ENCODE assay signal across 16 cellular contexts in the genomic region with DNA sequence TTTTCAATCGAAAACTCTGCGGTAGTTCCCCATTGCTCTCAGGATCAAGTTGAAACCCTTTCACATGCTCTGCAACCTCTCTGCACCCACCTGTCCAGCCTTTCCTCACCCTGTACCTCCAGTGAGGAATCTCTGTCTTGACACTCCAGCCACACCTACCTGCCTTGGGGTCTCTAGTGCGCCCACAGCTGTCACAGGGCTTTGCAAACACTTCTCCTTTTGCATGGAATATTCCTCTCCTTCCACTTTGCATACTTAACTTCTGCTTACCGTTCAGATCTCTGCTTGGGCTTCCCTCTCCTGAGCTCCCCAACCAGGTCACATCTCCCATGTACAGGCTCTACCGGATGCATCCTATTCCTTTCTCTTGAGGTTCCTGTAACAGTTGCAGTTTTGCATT. TPM values are rescaled to one million over a fixed set of nuclear protein-coding genes. Genes with fewer than 3 reads are reported as not detected.
A peak's percentile ranks its signal among the peaks of the same experiment; 100 is the strongest.
DNase-seq lines count a peak whose midpoint lies in the region; ATAC-seq, FAIRE-seq and TF ChIP-seq lines count a peak whose summit lies in the region.
"Had no signal": no experiment of that assay in that cellular context is flagged by ENCODE, and none has a peak within 500 bp of the region (broad histone marks: within the 10 kb centered on the region; RNA-seq: fewer than 3 reads in every experiment).

No MANE protein-coding gene starts in this region.

- peak overlapping the region; percentile 89 for H3K27ac Mint-ChIP-seq in activated CD4-positive, alpha-beta memory T cell treated with anti-CD3 and anti-CD28 coated beads for 36 hours
- H3K27ac Mint-ChIP-seq: neural progenitor cell had no signal

- peaks cover 6 to 75% of the 10 kb centered on the region in 2 donors for H3K4me1 ChIP-seq in left lung
- H3K4me1 ChIP-seq: uterus had no signal

- H3K4me3 Mint-ChIP-seq in activated CD4-positive, alpha-beta memory T cell treated with anti-CD3 and anti-CD28 coated beads for 36 hours = no peak overlapping the region
- H3K4me3 Mint-ChIP-seq: activated T-helper 1 cell treated with anti-CD3 and anti-CD28 coated beads, Interleukin-12 subunit alpha, Interleukin-12 subunit beta, Interleukin-2, Interleukin-4 antibody, amounts not matched to agents 30 ng/mL and 10 ng/mL and 1 ng/mL, durations not matched to agents 14 hours and 24 hours and 36 hours; neural progenitor cell had no signal

- H3K27me3 Mint-ChIP-seq in activated CD4-positive, alpha-beta memory T cell treated with anti-CD3 and anti-CD28 coated beads for 36 hours = no peaks in the 10 kb centered on the region

- POLR2A ChIA-PET in activated CD4-positive, alpha-beta memory T cell treated with anti-CD3 and anti-CD28 coated beads for 36 hours (lab: Charles Lee) = interaction anchor here (1.3 kb wide), 1 partner anchor 87 kb away, joined by 4 read pairs; a partner anchor contains a TSS

- ATAC-seq in left lung = peak; percentile 30
- no peak for ATAC-seq in HG02642 (IDR thresholded peaks at IDR 0.05; ENCODE audit: poor library complexity, unreplicated experiment)

- intact Hi-C loops in activated CD4-positive, alpha-beta memory T cell treated with anti-CD3 and anti-CD28 coated beads for 36 hours (cut with micrococcal nuclease) = loop anchor here (5.0 kb wide), 1 partner anchor 33 kb away; a partner anchor contains a TSS
- intact Hi-C loops in left lung (cut with DNase I) = no loop called here

- H3K9me3 Mint-ChIP-seq in activated CD4-positive, alpha-beta memory T cell treated with anti-CD3 and anti-CD28 coated beads for 36 hours = no peaks in the 10 kb centered on the region
- H3K9me3 Mint-ChIP-seq: activated T-helper 1 cell treated with anti-CD3 and anti-CD28 coated beads, Interleukin-12 subunit alpha, Interleukin-12 subunit beta, Interleukin-2, Interleukin-4 antibody, amounts not matched to agents 30 ng/mL and 10 ng/mL and 1 ng/mL, durations not matched to agents 14 hours and 24 hours and 36 hours had no signal

- DNase-seq in SIG-M5 treated with dmso at 0.1 percent for 504 hours (lab: John Stamatoyannopoulos, UW; ENCODE audit: unreplicated experiment) (peak; percentile 61), SIG-M5 (lab: John Stamatoyannopoulos, UW) (no peak), GDM1 (lab: John Stamatoyannopoulos, UW) (peak; percentile 43), left lung (peak in 1 of 2 donors; percentile 17), DMS53 treated with DMSO at 0.1 percent for 48 hours (lab: John Stamatoyannopoulos, UW; ENCODE audit: unreplicated experiment) (no peak), RCC 7860 (ENCODE audit: low spot score) (no peak)
- no peak for DNase-seq in activated CD4-positive, alpha-beta memory T cell treated with anti-CD3 and anti-CD28 coated beads for 36 hours
- DNase-seq: 8988T, COR-L47, uterus had no signal

- no peak for TF ChIP-seq CTCF in left lung (IDR thresholded peaks at IDR 0.05)

- H3K27ac ChIP-seq in left lung = peak overlapping the region in 1 of 2 donors; percentile 90
- H3K27ac ChIP-seq: neural progenitor cell, right atrium auricular region, uterus had no signal

- H3K4me1 Mint-ChIP-seq in activated CD4-positive, alpha-beta memory T cell treated with anti-CD3 and anti-CD28 coated beads for 36 hours (ENCODE audit: low read depth) = peaks cover 71% of the 10 kb centered on the region

- CTCF ChIA-PET in activated CD4-positive, alpha-beta memory T cell treated with anti-CD3 and anti-CD28 coated beads for 36 hours (lab: Charles Lee) = interaction anchor here (1.1 to 2.0 kb wide), 4 partner anchors 10 to 133 kb away, joined by 3 to 6 read pairs (median 5); no protein-coding TSS in a partner anchor

- no peaks in the 10 kb centered on the region for H3K36me3 ChIP-seq in left lung
- H3K36me3 ChIP-seq: neural progenitor cell, right atrium auricular region, uterus had no signal

- no peaks in the 10 kb centered on the region for H3K36me3 Mint-ChIP-seq in activated CD4-positive, alpha-beta memory T cell treated with anti-CD3 and anti-CD28 coated beads for 36 hours
- H3K36me3 Mint-ChIP-seq: neural progenitor cell had no signal

- H3K4me3 ChIP-seq in left lung = no peak overlapping the region
- H3K4me3 ChIP-seq: neural progenitor cell, right atrium auricular region, uterus had no signal

- H3K9me3 ChIP-seq in left lung = no peaks in the 10 kb centered on the region
- H3K9me3 ChIP-seq: right atrium auricular region, uterus had no signal

- no peaks in the 10 kb centered on the region for H3K27me3 ChIP-seq in left lung
- H3K27me3 ChIP-seq: neural progenitor cell, right atrium auricular region, uterus had no signal

- no peak for FAIRE-seq in RCC 7860 (lab: Jason Lieb, UNC)
- FAIRE-seq: GM18507 had no signal

RNA-seq across cellular contexts. Expression of a gene that starts 6.6 kb away (rescaled TPM):
- 100 to 1,000 TPM; 137 to 140 TPM for total RNA-seq in activated CD4-positive, alpha-beta memory T cell treated with anti-CD3 and anti-CD28 coated beads for 36 hours
- total RNA-seq in left lung = 100 to 1,000 TPM; 180 to 307 TPM

RNA-seq across cellular contexts. Expression of a gene that starts 12.0 kb away (rescaled TPM):
- 1 to 10 TPM; 1.9 to 2.3 TPM for total RNA-seq in activated CD4-positive, alpha-beta memory T cell treated with anti-CD3 and anti-CD28 coated beads for 36 hours
- total RNA-seq in left lung = 1 to 10 TPM in 1 of 2 donors, under 1 TPM in 1; 0.60 to 1.6 TPM

RNA-seq across cellular contexts. Expression of a gene that starts 34.1 kb away (rescaled TPM):
- total RNA-seq in activated CD4-positive, alpha-beta memory T cell treated with anti-CD3 and anti-CD28 coated beads for 36 hours = 1 to 10 TPM; 2.9 to 4.3 TPM
- total RNA-seq in left lung = 10 to 100 TPM; 11.6 to 16.1 TPM
- total RNA-seq: activated T-helper 1 cell treated with anti-CD3 and anti-CD28 coated beads, Interleukin-12 subunit alpha, Interleukin-12 subunit beta, Interleukin-2, Interleukin-4 antibody, amounts not matched to agents 30 ng/mL and 10 ng/mL and 1 ng/mL, durations not matched to agents 14 hours and 24 hours and 36 hours had no signal

RNA-seq across cellular contexts. Expression of a gene that starts 58.6 kb away (rescaled TPM):
- under 1 TPM in 1 of 2 experiments, not detected in 1; 0.17 TPM for total RNA-seq in activated CD4-positive, alpha-beta memory T cell treated with anti-CD3 and anti-CD28 coated beads for 36 hours
- under 1 TPM; 0.08 to 0.09 TPM for total RNA-seq in left lung
- total RNA-seq: activated T-helper 1 cell treated with anti-CD3 and anti-CD28 coated beads, Interleukin-12 subunit alpha, Interleukin-12 subunit beta, Interleukin-2, Interleukin-4 antibody, amounts not matched to agents 30 ng/mL and 10 ng/mL and 1 ng/mL, durations not matched to agents 14 hours and 24 hours and 36 hours; lung microvascular endothelial cell; right atrium auricular region had no signal

Comparison
In these comparisons a context has a peak if more than half of its experiments do, and no peak if none do; other contexts are left out.
1. DNase-seq: peak in SIG-M5 treated with dmso at 0.1 percent for 504 hours (single experiment) and GDM1 (single experiment); none in SIG-M5 (single experiment), activated CD4-positive, alpha-beta memory T cell treated with anti-CD3 and anti-CD28 coated beads for 36 hours (single experiment), DMS53 treated with DMSO at 0.1 percent for 48 hours (single experiment) and RCC 7860 (single experiment).